In the genomic region with DNA sequence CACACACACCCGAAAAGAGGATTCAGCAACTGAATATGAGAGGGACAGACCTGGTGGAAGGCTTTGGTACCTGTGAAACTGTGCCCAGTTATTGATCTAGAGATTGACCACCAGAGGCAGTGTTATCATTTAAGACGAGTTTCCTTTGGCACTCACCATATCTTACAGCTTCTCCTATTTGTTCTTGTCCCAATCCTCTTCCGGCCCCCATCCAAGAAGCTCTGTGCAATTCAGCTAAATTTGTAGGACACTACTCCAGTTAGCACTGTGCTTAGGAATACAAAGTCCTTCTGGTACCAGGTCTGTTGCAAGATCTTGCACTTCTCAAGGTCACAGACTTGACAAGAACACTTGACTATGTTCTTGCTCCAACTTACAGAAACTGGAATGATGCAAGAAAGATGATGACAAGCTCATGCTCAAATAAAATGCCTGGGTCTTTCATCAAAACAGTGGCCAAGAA, we compare ENCODE assay signal across 8 cellular contexts. TPM values are rescaled to one million over a fixed set of nuclear protein-coding genes. Genes with fewer than 3 reads are reported as not detected.
A peak's percentile ranks its signal among the peaks of the same experiment; 100 is the strongest.
DNase-seq lines count a peak whose midpoint lies in the region; ATAC-seq lines count a peak whose summit lies in the region.

No MANE protein-coding gene starts in this region.

- H3K36me3 Mint-ChIP-seq in activated naive CD8-positive, alpha-beta T cell treated with anti-CD3 and anti-CD28 coated beads, Interleukin-2, amount 50 U/mL, for 24 hours (ENCODE audit: low read depth), result no peaks in the 10 kb centered on the region
- no peaks in the 10 kb centered on the region for H3K36me3 Mint-ChIP-seq in activated naive CD8-positive, alpha-beta T cell treated with anti-CD3 and anti-CD28 coated beads for 36 hours
- H3K36me3 Mint-ChIP-seq in naive thymus-derived CD4-positive, alpha-beta T cell, result no peaks in the 10 kb centered on the region

- H3K27me3 Mint-ChIP-seq in activated naive CD8-positive, alpha-beta T cell treated with anti-CD3 and anti-CD28 coated beads, Interleukin-2, amount 50 U/mL, for 24 hours, result no peaks in the 10 kb centered on the region
- no peaks in the 10 kb centered on the region for H3K27me3 Mint-ChIP-seq in activated naive CD8-positive, alpha-beta T cell treated with anti-CD3 and anti-CD28 coated beads for 36 hours
- peaks cover 0 to 25% (median 0%) of the 10 kb centered on the region in 5 donors for H3K27me3 Mint-ChIP-seq in naive thymus-derived CD4-positive, alpha-beta T cell

- POLR2A ChIA-PET in naive thymus-derived CD4-positive, alpha-beta T cell (lab: Charles Lee), result no interaction called here

- ATAC-seq in activated naive CD8-positive, alpha-beta T cell treated with anti-CD3 and anti-CD28 coated beads, Interleukin-2, amount 50 U/mL, for 24 hours, result peak; percentile 57
- ATAC-seq in naive thymus-derived CD4-positive, alpha-beta T cell, result peak; percentile 55
- no peak for ATAC-seq in GM18858 (IDR thresholded peaks at IDR 0.05; ENCODE audit: unreplicated experiment)

- intact Hi-C loops in naive thymus-derived CD4-positive, alpha-beta T cell (cut with micrococcal nuclease), result loop anchor here (1.0 to 2.0 kb wide), 3 partner anchors 119 to 232 kb away; no protein-coding TSS in a partner anchor

- H3K36me3 ChIP-seq in naive thymus-derived CD4-positive, alpha-beta T cell (ENCODE audit: control insufficient read depth in 2 of 3, insufficient read depth in 3 of 3, low read length in 3 of 3), result no peaks in the 10 kb centered on the region

- no peaks in the 10 kb centered on the region for H3K9me3 Mint-ChIP-seq in activated naive CD8-positive, alpha-beta T cell treated with anti-CD3 and anti-CD28 coated beads, Interleukin-2, amount 50 U/mL, for 24 hours
- H3K9me3 Mint-ChIP-seq in activated naive CD8-positive, alpha-beta T cell treated with anti-CD3 and anti-CD28 coated beads for 36 hours, result no peaks in the 10 kb centered on the region
- no peaks in the 10 kb centered on the region for H3K9me3 Mint-ChIP-seq in naive thymus-derived CD4-positive, alpha-beta T cell

- H3K4me1 ChIP-seq in naive thymus-derived CD4-positive, alpha-beta T cell (ENCODE audit: control insufficient read depth in 2 of 2, insufficient read depth in 2 of 2, low read length in 2 of 2), result no peaks in the 10 kb centered on the region

- no peaks in the 10 kb centered on the region for H3K9me3 ChIP-seq in naive thymus-derived CD4-positive, alpha-beta T cell (ENCODE audit: control insufficient read depth in 2 of 3, low read length in 3 of 3)

- CTCF ChIA-PET in naive thymus-derived CD4-positive, alpha-beta T cell (lab: Charles Lee), result interaction anchor here (0.7 to 1.9 kb wide), 2 partner anchors 120 to 285 kb away, joined by 3 to 11 read pairs; no protein-coding TSS in a partner anchor

- H3K4me3 ChIP-seq in naive thymus-derived CD4-positive, alpha-beta T cell (ENCODE audit: low read length), result no peak overlapping the region

- DNase-seq in activated naive CD8-positive, alpha-beta T cell treated with anti-CD3 and anti-CD28 coated beads, Interleukin-2, amount 50 U/mL, for 24 hours, result no peak
- no peak for DNase-seq in activated naive CD8-positive, alpha-beta T cell treated with anti-CD3 and anti-CD28 coated beads for 36 hours
- DNase-seq in NCI-H524 treated with DMSO at 0.1 percent for 48 hours (lab: John Stamatoyannopoulos, UW), result peak; percentile 10
- DNase-seq in dermis blood vessel endothelial cell, result peak; percentile 38
- peak in 5 of 9 donors; percentile 4 to 17 (median 15) for DNase-seq in naive thymus-derived CD4-positive, alpha-beta T cell
- no peak for DNase-seq in C1 segment of cervical spinal cord (lab: John Stamatoyannopoulos, UW)
- no peak for DNase-seq in NCI-H2107 (lab: John Stamatoyannopoulos, UW)

- H3K27ac Mint-ChIP-seq in activated naive CD8-positive, alpha-beta T cell treated with anti-CD3 and anti-CD28 coated beads, Interleukin-2, amount 50 U/mL, for 24 hours, result no peak overlapping the region
- H3K27ac Mint-ChIP-seq in activated naive CD8-positive, alpha-beta T cell treated with anti-CD3 and anti-CD28 coated beads for 36 hours, result no peak overlapping the region
- H3K27ac Mint-ChIP-seq in naive thymus-derived CD4-positive, alpha-beta T cell, result no peak overlapping the region

- no peaks in the 10 kb centered on the region for H3K4me1 Mint-ChIP-seq in activated naive CD8-positive, alpha-beta T cell treated with anti-CD3 and anti-CD28 coated beads, Interleukin-2, amount 50 U/mL, for 24 hours
- H3K4me1 Mint-ChIP-seq in activated naive CD8-positive, alpha-beta T cell treated with anti-CD3 and anti-CD28 coated beads for 36 hours, result no peaks in the 10 kb centered on the region
- H3K4me1 Mint-ChIP-seq in naive thymus-derived CD4-positive, alpha-beta T cell, result peaks cover 0 to 2% (median 0%) of the 10 kb centered on the region in 7 donors

- H3K27me3 ChIP-seq in naive thymus-derived CD4-positive, alpha-beta T cell (ENCODE audit: control insufficient read depth in 2 of 2, insufficient read depth in 2 of 2, low read length in 2 of 2), result no peaks in the 10 kb centered on the region

- no peak overlapping the region for H3K27ac ChIP-seq in naive thymus-derived CD4-positive, alpha-beta T cell (ENCODE audit: low read depth, low read length)

- no peak overlapping the region for H3K4me3 Mint-ChIP-seq in activated naive CD8-positive, alpha-beta T cell treated with anti-CD3 and anti-CD28 coated beads, Interleukin-2, amount 50 U/mL, for 24 hours
- H3K4me3 Mint-ChIP-seq in activated naive CD8-positive, alpha-beta T cell treated with anti-CD3 and anti-CD28 coated beads for 36 hours, result no peak overlapping the region
- H3K4me3 Mint-ChIP-seq in naive thymus-derived CD4-positive, alpha-beta T cell, result no peak overlapping the region

RNA-seq across cellular contexts. Expression of a gene that starts 40.1 kb away (rescaled TPM):
- 1 to 10 TPM; 7.7 to 8.1 TPM for total RNA-seq in activated naive CD8-positive, alpha-beta T cell treated with anti-CD3 and anti-CD28 coated beads for 36 hours
- total RNA-seq in dermis blood vessel endothelial cell, result 14.3 and 21.8 TPM in 2 replicates
- 10 to 100 TPM; 12.7 to 24.7 (median 15.7) TPM for total RNA-seq in naive thymus-derived CD4-positive, alpha-beta T cell
- 1 to 10 TPM; 7.5 to 8.9 TPM for polyA plus RNA-seq in naive thymus-derived CD4-positive, alpha-beta T cell

RNA-seq across cellular contexts. Expression of a gene that starts 40.2 kb away (rescaled TPM):
- total RNA-seq in activated naive CD8-positive, alpha-beta T cell treated with anti-CD3 and anti-CD28 coated beads for 36 hours, result 10 to 100 TPM; 20.9 TPM
- 20.3 and 21.1 TPM in 2 replicates for total RNA-seq in dermis blood vessel endothelial cell
- 10 to 100 TPM; 13.1 to 32.3 (median 21.6) TPM for total RNA-seq in naive thymus-derived CD4-positive, alpha-beta T cell
- 10 to 100 TPM; 13.1 to 17.8 TPM for polyA plus RNA-seq in naive thymus-derived CD4-positive, alpha-beta T cell

RNA-seq across cellular contexts. Expression of a gene that starts 42.0 kb away (rescaled TPM):
- total RNA-seq in activated naive CD8-positive, alpha-beta T cell treated with anti-CD3 and anti-CD28 coated beads for 36 hours, result 1 to 10 TPM; 5.6 to 5.7 TPM
- total RNA-seq in dermis blood vessel endothelial cell, result 27.4 and 29.4 TPM in 2 replicates
- total RNA-seq in naive thymus-derived CD4-positive, alpha-beta T cell, result 10 to 100 TPM in 3 of 5 experiments, 1 to 10 TPM in 2; 6.2 to 14.5 (median 11.6) TPM
- 1 to 10 TPM; 4.1 to 4.2 TPM for polyA plus RNA-seq in naive thymus-derived CD4-positive, alpha-beta T cell

Comparison
In these comparisons a context has a peak if more than half of its experiments do, and no peak if none do; other contexts are left out.
1. DNase-seq: peak in NCI-H524 treated with DMSO at 0.1 percent for 48 hours (single experiment), dermis blood vessel endothelial cell (single experiment) and naive thymus-derived CD4-positive, alpha-beta T cell (5 of 9); none in activated naive CD8-positive, alpha-beta T cell treated with anti-CD3 and anti-CD28 coated beads, Interleukin-2, amount 50 U/mL, for 24 hours (single experiment), activated naive CD8-positive, alpha-beta T cell treated with anti-CD3 and anti-CD28 coated beads for 36 hours (single experiment), C1 segment of cervical spinal cord (0 of 14) and NCI-H2107 (single experiment).